11 cellular contexts compared by ENCODE assay signal in the genomic region with DNA sequence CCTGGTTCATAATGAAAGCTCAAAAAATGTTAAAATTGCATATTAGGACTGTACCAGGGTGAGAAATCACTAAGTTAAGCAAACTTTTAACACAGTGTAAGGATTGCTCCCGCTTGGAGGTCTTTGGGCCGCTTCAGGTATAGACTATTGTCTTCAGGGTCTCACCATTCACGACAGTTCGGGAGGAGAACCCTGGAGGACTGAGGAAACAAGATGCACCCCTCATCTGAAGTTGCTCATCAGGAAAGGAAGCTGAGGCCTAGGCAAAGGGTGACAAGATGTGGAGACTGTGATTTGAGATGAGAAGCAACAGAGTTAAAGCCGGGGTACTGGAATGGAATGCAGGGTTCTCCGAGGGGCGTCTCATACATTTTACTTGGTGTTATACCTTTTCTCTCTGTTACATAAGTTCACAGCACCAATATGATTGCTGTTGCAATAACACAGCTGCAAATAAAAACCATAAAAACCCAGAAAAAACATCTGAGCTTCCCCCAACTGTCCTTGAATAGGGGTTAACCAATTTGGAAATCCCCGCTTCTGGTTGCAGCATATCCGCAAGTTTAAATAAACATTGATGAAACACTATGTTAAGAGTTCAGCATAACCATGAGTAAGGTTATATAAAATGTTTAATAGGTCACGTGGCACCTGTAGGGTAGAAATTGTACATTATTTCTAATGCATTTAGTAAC. TPM values are rescaled to one million over a fixed set of nuclear protein-coding genes. Genes with fewer than 3 reads are reported as not detected.
DNase-seq lines count a peak whose midpoint lies in the region; ATAC-seq and TF ChIP-seq lines count a peak whose summit lies in the region.
"Had no signal": no experiment of that assay in that cellular context is flagged by ENCODE, and none has a peak within 500 bp of the region (broad histone marks: within the 10 kb centered on the region; RNA-seq: fewer than 3 reads in every experiment).

No MANE protein-coding gene starts in this region.

- peaks cover 10% of the 10 kb centered on the region for H3K4me1 Mint-ChIP-seq in activated CD8-positive, alpha-beta T cell treated with anti-CD3 and anti-CD28 coated beads, Interleukin-2, amount 10 ng/mL, durations not matched to agents 7 days and 5 days (ENCODE audit: low read depth)

- H3K18ac ChIP-seq in mesendoderm (ENCODE audit: low read length) = no peak overlapping the region

- no peak overlapping the region for H3K4me3 Mint-ChIP-seq in activated CD8-positive, alpha-beta T cell treated with anti-CD3 and anti-CD28 coated beads, Interleukin-2, amount 10 ng/mL, durations not matched to agents 7 days and 5 days

- H3K27me3 ChIP-seq in osteoblast (ENCODE audit: insufficient read depth, low read length) (no peaks in the 10 kb centered on the region), mesendoderm (ENCODE audit: insufficient read depth, low read length, poor library complexity) (no peaks in the 10 kb centered on the region)
- H3K27me3 ChIP-seq: heart left ventricle, SJSA1 had no signal

- H2BK5ac ChIP-seq in mesendoderm (ENCODE audit: low read length) = no peak overlapping the region

- DNase-seq in activated CD8-positive, alpha-beta T cell treated with anti-CD3 and anti-CD28 coated beads, Interleukin-2, amount 10 ng/mL, durations not matched to agents 7 days and 5 days = no peak
- DNase-seq in osteoblast (ENCODE audit: insufficient read length, low spot score, missing footprints) (no peak), hypothalamus (lab: John Stamatoyannopoulos, UW) (no peak), mesendoderm (no peak)
- DNase-seq: heart left ventricle had no signal

- no peak overlapping the region for H2BK15ac ChIP-seq in mesendoderm (replicated peaks; ENCODE audit: low read depth)

- H3K27ac ChIP-seq in osteoblast (ENCODE audit: low read depth, low read length) (no peak overlapping the region), mesendoderm (ENCODE audit: low read depth, low read length) (no peak overlapping the region)
- H3K27ac ChIP-seq: parathyroid adenoma, SJSA1 had no signal

- H2AFZ ChIP-seq in osteoblast (ENCODE audit: low read length) = peak overlapping the region; percentile 20
- H2AFZ ChIP-seq: parathyroid adenoma had no signal

- no peaks in the 10 kb centered on the region for H3K79me2 ChIP-seq in osteoblast (ENCODE audit: insufficient read depth, low read length)
- H3K79me2 ChIP-seq in mesendoderm (ENCODE audit: control insufficient read depth, insufficient read depth, low read length) = no peaks in the 10 kb centered on the region
- H3K79me2 ChIP-seq: parathyroid adenoma had no signal

- H3K4me2 ChIP-seq in osteoblast (ENCODE audit: insufficient read depth, low read length) (no peak overlapping the region), mesendoderm (ENCODE audit: low read length) (no peak overlapping the region)

- H3K9me3 ChIP-seq in osteoblast (ENCODE audit: low read depth, low read length) = no peaks in the 10 kb centered on the region
- H3K9me3 ChIP-seq: heart left ventricle, SJSA1 had no signal

- no peak overlapping the region for H4K8ac ChIP-seq in mesendoderm (ENCODE audit: low read depth, low read length)

- no peaks in the 10 kb centered on the region for H3K9me3 Mint-ChIP-seq in activated CD8-positive, alpha-beta T cell treated with anti-CD3 and anti-CD28 coated beads, Interleukin-2, amount 10 ng/mL, durations not matched to agents 7 days and 5 days (ENCODE audit: insufficient read depth)
- H3K9me3 Mint-ChIP-seq: activated T-helper 2 cell treated with anti-CD3 and anti-CD28 coated beads, Interferon-gamma antibody, Interleukin-2, Interleukin-4, amounts not matched to agents 10 μg/mL and 5 μg/mL and 100 μg/mL, durations not matched to agents 14 hours and 24 hours and 36 hours had no signal

- H3K23ac ChIP-seq in mesendoderm (ENCODE audit: low read length) = no peak overlapping the region

- H4K20me1 ChIP-seq in osteoblast (ENCODE audit: insufficient read depth, low read length) = no peaks in the 10 kb centered on the region

- no peak overlapping the region for H3K56ac ChIP-seq in mesendoderm (ENCODE audit: low read length)

- WGBS in mesendoderm (ENCODE audit: extremely low coverage, insufficient coverage, low lambda C conversion rate) = no CpG with 5 or more reads among the region's 10 CpGs

- H3K9ac ChIP-seq in mesendoderm (ENCODE audit: low read length) = no peak overlapping the region
- H3K9ac ChIP-seq: parathyroid adenoma had no signal

- no peaks in the 10 kb centered on the region for H3K79me1 ChIP-seq in mesendoderm (ENCODE audit: low read length)

- peaks cover 2% of the 10 kb centered on the region for H3K27me3 Mint-ChIP-seq in activated CD8-positive, alpha-beta T cell treated with anti-CD3 and anti-CD28 coated beads, Interleukin-2, amount 10 ng/mL, durations not matched to agents 7 days and 5 days (ENCODE audit: low read depth)

- CTCF ChIA-PET in activated CD8-positive, alpha-beta T cell treated with anti-CD3 and anti-CD28 coated beads, Interleukin-2, amount 10 ng/mL, durations not matched to agents 7 days and 5 days (lab: Charles Lee) = interaction anchor here (1.0 to 5.0 kb wide), 5 partner anchors 10 to 275 kb away, joined by 3 to 48 read pairs (median 4); no protein-coding TSS in a partner anchor

- H3K4ac ChIP-seq in mesendoderm (ENCODE audit: low read depth, low read length) = no peak overlapping the region

- no peak overlapping the region for H4K5ac ChIP-seq in mesendoderm (ENCODE audit: low read length)

- H3K27ac Mint-ChIP-seq in activated CD8-positive, alpha-beta T cell treated with anti-CD3 and anti-CD28 coated beads, Interleukin-2, amount 10 ng/mL, durations not matched to agents 7 days and 5 days = peak overlapping the region; percentile 59
- H3K27ac Mint-ChIP-seq: activated T-helper 2 cell treated with anti-CD3 and anti-CD28 coated beads, Interferon-gamma antibody, Interleukin-2, Interleukin-4, amounts not matched to agents 10 μg/mL and 5 μg/mL and 100 μg/mL, durations not matched to agents 14 hours and 24 hours and 36 hours had no signal

- no peak overlapping the region for H2BK120ac ChIP-seq in mesendoderm (ENCODE audit: low read depth, low read length)

- peak; percentile 28 for ATAC-seq in GM18519 (IDR thresholded peaks at IDR 0.05; ENCODE audit: low FRiP score, unreplicated experiment)
- peak; percentile 32 for ATAC-seq in HG03432 (IDR thresholded peaks at IDR 0.05; ENCODE audit: unreplicated experiment)
- ATAC-seq in activated CD8-positive, alpha-beta T cell treated with anti-CD3 and anti-CD28 coated beads, Interleukin-2, amount 10 ng/mL, durations not matched to agents 7 days and 5 days = no peak
- ATAC-seq in GM21717 (IDR thresholded peaks at IDR 0.05; ENCODE audit: unreplicated experiment) = no peak
- ATAC-seq: heart left ventricle had no signal

- POLR2A ChIA-PET in activated CD8-positive, alpha-beta T cell treated with anti-CD3 and anti-CD28 coated beads, Interleukin-2, amount 10 ng/mL, durations not matched to agents 7 days and 5 days (lab: Charles Lee) = interaction anchor here (1.0 kb wide), 1 partner anchor 41 kb away, joined by 3 read pairs; no protein-coding TSS in a partner anchor

- H2AK5ac ChIP-seq in mesendoderm (ENCODE audit: low read length) = no peak overlapping the region

- H3K36me3 ChIP-seq in osteoblast (ENCODE audit: insufficient read depth, low read length) (no peaks in the 10 kb centered on the region), mesendoderm (ENCODE audit: control insufficient read depth, insufficient read depth, low read length) (no peaks in the 10 kb centered on the region)
- H3K36me3 ChIP-seq: heart left ventricle, SJSA1 had no signal

- TF ChIP-seq CTCF in osteoblast (IDR thresholded peaks at IDR 0.05; ENCODE audit: extremely low read depth, low read depth, low read length) = no peak

- peaks cover under 1% of the 10 kb centered on the region for H3K36me3 Mint-ChIP-seq in activated CD8-positive, alpha-beta T cell treated with anti-CD3 and anti-CD28 coated beads, Interleukin-2, amount 10 ng/mL, durations not matched to agents 7 days and 5 days (ENCODE audit: low read depth)

- H3K4me3 ChIP-seq in osteoblast (ENCODE audit: insufficient read depth, low read length) = no peak overlapping the region
- H3K4me3 ChIP-seq in mesendoderm (ENCODE audit: low read length) = no peak overlapping the region
- H3K4me3 ChIP-seq: heart left ventricle, SJSA1 had no signal

- peaks cover 13% of the 10 kb centered on the region for H3K4me1 ChIP-seq in osteoblast (ENCODE audit: insufficient read depth, low read length)
- H3K4me1 ChIP-seq in mesendoderm (ENCODE audit: control insufficient read depth, low read depth, low read length) = peaks cover 2% of the 10 kb centered on the region
- H3K4me1 ChIP-seq: parathyroid adenoma had no signal

RNA-seq across cellular contexts. Expression of a gene that starts 40.1 kb away (rescaled TPM):
- 1 to 10 TPM; 2.4 to 2.6 TPM for total RNA-seq in activated CD8-positive, alpha-beta T cell treated with anti-CD3 and anti-CD28 coated beads, Interleukin-2, amount 10 ng/mL, durations not matched to agents 7 days and 5 days
- total RNA-seq in osteoblast = 0.72 and 0.88 TPM in 2 replicates
- polyA plus RNA-seq in mesendoderm (2013, experiment 1 of 2) = 0.55 TPM
- polyA plus RNA-seq in mesendoderm (2013, experiment 2 of 2) = 0.45 TPM

RNA-seq across cellular contexts. Expression of a gene that starts 40.4 kb away (rescaled TPM):
- total RNA-seq in activated CD8-positive, alpha-beta T cell treated with anti-CD3 and anti-CD28 coated beads, Interleukin-2, amount 10 ng/mL, durations not matched to agents 7 days and 5 days = 1 to 10 TPM; 2.2 to 2.6 TPM
- 10.0 and 10.5 TPM in 2 replicates for total RNA-seq in osteoblast
- polyA plus RNA-seq in mesendoderm (2013, experiment 1 of 2) = 2.0 TPM
- 2.0 TPM for polyA plus RNA-seq in mesendoderm (2013, experiment 2 of 2)

Comparison
In these comparisons a context has a peak if more than half of its experiments do, and no peak if none do; other contexts are left out.
1. ATAC-seq: peak in GM18519 (single experiment) and HG03432 (single experiment); none in activated CD8-positive, alpha-beta T cell treated with anti-CD3 and anti-CD28 coated beads, Interleukin-2, amount 10 ng/mL, durations not matched to agents 7 days and 5 days (single experiment) and GM21717 (single experiment).